9 cellular contexts compared by ENCODE assay signal in the genomic region with DNA sequence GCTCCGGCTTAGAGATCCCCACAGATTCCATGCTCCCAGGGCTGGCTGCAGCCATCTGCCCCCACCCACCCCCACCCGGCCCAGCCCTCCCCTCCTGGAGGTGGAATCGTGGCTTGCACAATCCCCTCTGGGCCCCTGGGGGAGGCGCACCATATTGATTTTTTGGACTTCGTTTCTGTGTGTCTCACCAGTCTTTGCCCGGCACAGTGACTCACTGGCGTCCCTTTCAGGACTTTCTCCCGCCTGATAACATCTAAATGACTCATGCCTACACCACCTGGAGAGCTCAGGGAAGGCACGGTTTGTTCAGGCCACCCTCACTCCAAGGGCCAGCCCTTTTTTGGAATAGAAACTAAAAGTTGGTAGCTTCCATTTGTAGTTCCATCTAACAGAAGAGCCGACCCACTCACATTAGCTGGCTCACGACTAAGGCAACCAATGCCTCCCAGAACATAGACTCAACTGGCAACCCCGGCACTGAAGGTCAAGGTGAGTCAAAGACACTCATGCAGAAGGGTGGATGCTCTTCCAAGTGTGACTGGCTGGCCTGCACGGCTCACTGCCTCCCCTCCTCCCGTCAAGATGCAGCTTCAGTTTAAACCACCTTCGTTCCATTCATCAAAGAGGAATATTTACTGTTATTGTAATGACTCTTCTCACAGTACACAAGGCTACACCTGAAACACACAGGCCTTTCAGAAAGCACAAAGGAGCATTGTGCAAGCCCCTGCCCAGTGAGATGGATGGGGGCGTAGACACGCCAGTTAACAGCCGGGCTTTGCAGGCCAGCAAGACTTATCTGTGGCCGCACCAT. TPM values are rescaled to one million over a fixed set of nuclear protein-coding genes. Genes with fewer than 3 reads are reported as not detected.
A peak's percentile ranks its signal among the peaks of the same experiment; 100 is the strongest.
DNase-seq lines count a peak whose midpoint lies in the region; ATAC-seq, FAIRE-seq and TF ChIP-seq lines count a peak whose summit lies in the region.
"Had no signal": no experiment of that assay in that cellular context is flagged by ENCODE, and none has a peak within 500 bp of the region (broad histone marks: within the 10 kb centered on the region; RNA-seq: fewer than 3 reads in every experiment).

No MANE protein-coding gene starts in this region.

- no peaks in the 10 kb centered on the region for H3K36me3 ChIP-seq in small intestine (ENCODE audit: control insufficient read depth in 2 of 2, insufficient read depth in 2 of 2, low read length in 2 of 2)
- H3K36me3 ChIP-seq: heart right ventricle had no signal

- H3K27ac ChIP-seq in small intestine (ENCODE audit: low read depth in 1 of 2, low read length in 1 of 2) = peak overlapping the region; percentile 85 to 90
- H3K27ac ChIP-seq: heart right ventricle had no signal

- FAIRE-seq in small intestine (lab: Jason Lieb, UNC) = no peak

- peaks cover 8 to 20% of the 10 kb centered on the region in 2 donors for H3K4me1 ChIP-seq in small intestine (ENCODE audit: control insufficient read depth in 2 of 2, insufficient read depth in 1 of 2, low read depth in 1 of 2, low read length in 1 of 2)

- H3K9me3 ChIP-seq in small intestine (ENCODE audit: control insufficient read depth, low read depth) = no peaks in the 10 kb centered on the region

- no peak for TF ChIP-seq CTCF in choroid plexus epithelial cell (conservative IDR thresholded peaks at IDR 0.05; ENCODE audit: low read depth, low read length)

- 22 to 53% (median 29%) methylated on average over 18 to 19 of the region's 19 CpGs for WGBS in small intestine, 3 donors

- ATAC-seq in HG02870 (IDR thresholded peaks at IDR 0.05; ENCODE audit: unreplicated experiment) = no peak
- ATAC-seq in GM21447 (IDR thresholded peaks at IDR 0.05; ENCODE audit: unreplicated experiment) = no peak
- ATAC-seq in GM18520 (IDR thresholded peaks at IDR 0.05; ENCODE audit: unreplicated experiment) = no peak

- H3K4me3 ChIP-seq in choroid plexus epithelial cell (ENCODE audit: low read depth, low read length) = no peak overlapping the region
- no peak overlapping the region for H3K4me3 ChIP-seq in small intestine (ENCODE audit: low read depth in 1 of 2, low read length in 2 of 2)
- H3K4me3 ChIP-seq: heart right ventricle had no signal

- H3K27me3 ChIP-seq in small intestine (ENCODE audit: control insufficient read depth in 2 of 2, insufficient read depth in 2 of 2, low read length in 2 of 2) = no peaks in the 10 kb centered on the region
- H3K27me3 ChIP-seq: heart right ventricle had no signal

- peak; percentile 4 for DNase-seq in NCI-H2227 (lab: John Stamatoyannopoulos, UW; ENCODE audit: unreplicated experiment)
- DNase-seq in NCI-H2227 treated with DMSO at 0.1 percent for 48 hours (lab: John Stamatoyannopoulos, UW) = no peak
- peak; percentile 15 for DNase-seq in NCI-H2171 (lab: John Stamatoyannopoulos, UW)
- peak; percentile 66 for DNase-seq in choroid plexus epithelial cell (ENCODE audit: low read depth)
- peak; percentile 99 for DNase-seq in small intestine
- DNase-seq: heart right ventricle had no signal

RNA-seq across cellular contexts. Expression of gene ETS2, which starts 18.1 kb away (rescaled TPM):
- 100 to 1,000 TPM; 129 to 137 (median 133) TPM for polyA plus RNA-seq in small intestine
